Comparison of ENCODE assay signal across 8 cellular contexts in the genomic region with DNA sequence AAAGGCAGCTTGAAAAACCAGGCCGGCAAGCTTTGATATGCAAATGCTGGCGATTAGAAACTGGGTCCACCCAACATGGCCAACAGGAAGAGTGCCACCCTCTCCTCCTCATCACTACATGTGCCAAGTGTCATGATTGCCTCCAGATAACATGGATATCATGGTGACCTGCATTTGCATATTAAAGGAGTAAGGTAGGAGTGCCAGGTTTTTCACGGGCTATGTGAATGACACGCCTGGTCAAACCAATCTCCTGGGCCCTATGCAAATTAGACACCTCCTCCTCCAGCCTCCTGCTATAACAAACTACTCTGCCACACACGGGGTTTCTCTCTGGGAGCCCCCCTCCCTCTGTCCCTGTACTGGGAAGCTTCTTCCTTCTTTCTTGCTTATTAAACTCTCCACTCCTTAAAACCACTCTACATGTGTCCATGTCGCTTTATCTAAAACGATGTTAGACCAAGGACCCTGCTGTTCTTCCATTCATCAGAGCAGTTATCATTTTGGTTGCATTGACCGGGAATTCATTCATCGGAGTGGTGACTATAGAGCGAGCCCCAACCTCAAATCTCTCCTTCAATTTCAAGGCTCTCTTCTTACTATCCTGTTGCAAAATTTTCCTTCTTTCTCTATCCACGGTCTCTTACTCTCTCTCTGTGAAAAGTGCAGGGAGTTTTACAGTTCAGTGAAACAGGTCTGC. TPM values are rescaled to one million over a fixed set of nuclear protein-coding genes. Genes with fewer than 3 reads are reported as not detected.
DNase-seq lines count a peak whose midpoint lies in the region; TF ChIP-seq lines count a peak whose summit lies in the region.

No MANE protein-coding gene starts in this region.

- H3K4me3 Mint-ChIP-seq in activated naive CD4-positive, alpha-beta T cell treated with anti-CD3 and anti-CD28 coated beads for 36 hours, result peak overlapping the region; percentile 65

- no peak for DNase-seq in activated naive CD4-positive, alpha-beta T cell treated with anti-CD3 and anti-CD28 coated beads for 36 hours
- no peak for DNase-seq in activated naive CD4-positive, alpha-beta T cell (lab: John Stamatoyannopoulos, UW)
- DNase-seq in WERI-Rb-1, result no peak
- DNase-seq in CD1c-positive myeloid dendritic cell (ENCODE audit: extremely low spot score), result no peak
- DNase-seq in NCI-H510A treated with DMSO at 0.1 percent for 48 hours (lab: John Stamatoyannopoulos, UW), result no peak
- DNase-seq in H4 (ENCODE audit: low spot score), result no peak

- peaks cover 2% of the 10 kb centered on the region for H3K27me3 Mint-ChIP-seq in activated naive CD4-positive, alpha-beta T cell treated with anti-CD3 and anti-CD28 coated beads for 36 hours (ENCODE audit: low read depth)

- peak overlapping the region; percentile 31 for H3K4me3 ChIP-seq in WERI-Rb-1 (ENCODE audit: low read depth, low read length)
- peak overlapping the region; percentile 77 for H3K4me3 ChIP-seq in iPS-20b (ENCODE audit: low read length)
- H3K4me3 ChIP-seq in thymus (ENCODE audit: low read length), result peak overlapping the region; percentile 8

- H3K27ac ChIP-seq in WERI-Rb-1 (no peak overlapping the region), iPS-20b (ENCODE audit: low read length) (no peak overlapping the region), thymus (ENCODE audit: low read depth) (no peak overlapping the region)

- H3K9ac ChIP-seq in iPS-20b (ENCODE audit: low read depth, low read length), result peak overlapping the region; percentile 70; the same call in 1 of the 2 replicates

- no peaks in the 10 kb centered on the region for H3K36me3 ChIP-seq in WERI-Rb-1
- H3K36me3 ChIP-seq in iPS-20b (ENCODE audit: insufficient read depth, low read depth, low read length), result no peaks in the 10 kb centered on the region
- no peaks in the 10 kb centered on the region for H3K36me3 ChIP-seq in thymus (ENCODE audit: control insufficient read depth, insufficient read depth)

- 21% methylated on average over 11 of the region's 11 CpGs for WGBS in thymus

- no peaks in the 10 kb centered on the region for H3K36me3 Mint-ChIP-seq in activated naive CD4-positive, alpha-beta T cell treated with anti-CD3 and anti-CD28 coated beads for 36 hours (ENCODE audit: low read depth)

- no peak overlapping the region for H3K27ac Mint-ChIP-seq in activated naive CD4-positive, alpha-beta T cell treated with anti-CD3 and anti-CD28 coated beads for 36 hours

- peaks cover 17% of the 10 kb centered on the region for H3K4me1 ChIP-seq in iPS-20b (ENCODE audit: insufficient read depth, low read length)
- peaks cover 17% of the 10 kb centered on the region for H3K4me1 ChIP-seq in thymus (ENCODE audit: control insufficient read depth, insufficient read depth, low read length)

- CTCF ChIA-PET in activated naive CD4-positive, alpha-beta T cell treated with anti-CD3 and anti-CD28 coated beads for 36 hours (lab: Charles Lee), result interaction anchor here (0.6 to 2.9 kb wide), 14 partner anchors 10 to 499 kb away, joined by 3 to 20 read pairs (median 4); no protein-coding TSS in a partner anchor

- peaks cover 20% of the 10 kb centered on the region for H3K4me1 Mint-ChIP-seq in activated naive CD4-positive, alpha-beta T cell treated with anti-CD3 and anti-CD28 coated beads for 36 hours (ENCODE audit: low read depth)

- H3K27me3 ChIP-seq in WERI-Rb-1 (ENCODE audit: insufficient read depth, low read depth, severe bottlenecking), result no peaks in the 10 kb centered on the region
- H3K27me3 ChIP-seq in iPS-20b (ENCODE audit: insufficient read depth, low read length), result no peaks in the 10 kb centered on the region
- H3K27me3 ChIP-seq in thymus (ENCODE audit: control insufficient read depth, insufficient read depth), result no peaks in the 10 kb centered on the region

- H3K9me3 ChIP-seq in WERI-Rb-1 (ENCODE audit: severe bottlenecking) (no peaks in the 10 kb centered on the region), iPS-20b (ENCODE audit: insufficient read depth, low read depth, low read length) (no peaks in the 10 kb centered on the region), thymus (ENCODE audit: control insufficient read depth) (no peaks in the 10 kb centered on the region)

- no peak for TF ChIP-seq CTCF in WERI-Rb-1 (IDR thresholded peaks at IDR 0.05; ENCODE audit: low read depth, low read length)

- intact Hi-C loops in activated naive CD4-positive, alpha-beta T cell treated with anti-CD3 and anti-CD28 coated beads for 36 hours (cut with micrococcal nuclease), result loop anchor here (1.0 to 10.0 kb wide), 6 partner anchors 50 to 713 kb away; partner anchors contain the start of gene ATN1

- H3K9me3 Mint-ChIP-seq in activated naive CD4-positive, alpha-beta T cell treated with anti-CD3 and anti-CD28 coated beads for 36 hours, result no peaks in the 10 kb centered on the region

RNA-seq across cellular contexts. Expression of gene APOBEC1, which starts 27.5 kb away (rescaled TPM):
- total RNA-seq in activated naive CD4-positive, alpha-beta T cell treated with anti-CD3 and anti-CD28 coated beads for 36 hours, result not detected
- 0.11 TPM for polyA plus RNA-seq in thymus
- total RNA-seq in H4 (2014; rRNA removed; shearing (Covaris generic)), result not detected in 2 replicates

RNA-seq across cellular contexts. Expression of gene GDF3, which starts 57.4 kb away (rescaled TPM):
- total RNA-seq in activated naive CD4-positive, alpha-beta T cell treated with anti-CD3 and anti-CD28 coated beads for 36 hours, result not detected
- 0.37 TPM for polyA plus RNA-seq in thymus
- total RNA-seq in H4 (2014; rRNA removed; shearing (Covaris generic)), result not detected in 2 replicates

Comparison
In these comparisons a context has a peak if more than half of its experiments do, and no peak if none do; other contexts are left out.
1. H3K4me3 ChIP-seq: peak in every context shown above with its lines; median percentile 77 in iPS-20b; 31 in WERI-Rb-1; 8 in thymus.